Comparison of ENCODE assay signal across 8 cellular contexts in the genomic region with DNA sequence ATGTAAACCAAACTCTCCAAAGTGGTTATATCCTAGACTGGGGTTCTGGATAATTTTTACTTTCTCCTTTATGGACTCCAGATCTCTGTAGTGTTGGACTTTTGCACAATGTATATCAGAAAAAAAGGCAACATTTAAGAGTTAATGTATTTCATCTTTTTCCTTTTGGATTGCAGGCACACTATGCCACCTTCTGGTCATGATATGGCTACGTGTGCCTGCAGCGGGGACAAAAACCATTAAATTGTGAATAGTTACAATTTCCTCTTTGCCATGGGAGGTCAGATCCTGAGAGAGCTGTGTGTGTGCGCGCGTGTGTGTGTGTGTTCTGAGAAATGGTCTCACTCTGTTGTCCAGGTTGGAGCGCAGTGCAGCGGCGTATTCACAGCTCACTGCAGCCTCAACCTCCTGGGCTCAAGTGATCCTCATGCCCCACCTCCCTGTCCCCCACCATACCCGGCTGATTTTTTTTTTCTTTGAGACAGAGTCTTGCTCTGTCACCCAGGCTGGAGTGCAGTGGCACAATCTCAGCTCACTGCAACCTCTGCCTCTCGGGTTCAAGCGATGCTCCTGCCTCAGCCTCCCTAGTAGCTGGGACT. TPM values are rescaled to one million over a fixed set of nuclear protein-coding genes. Genes with fewer than 3 reads are reported as not detected.
DNase-seq lines count a peak whose midpoint lies in the region; ATAC-seq and TF ChIP-seq lines count a peak whose summit lies in the region.

No MANE protein-coding gene starts in this region.

- H2BK20ac ChIP-seq in H9 (ENCODE audit: low read depth, low read length, poor library complexity, severe bottlenecking) = no peak overlapping the region

- no peak overlapping the region for H2BK120ac ChIP-seq in H9 (ENCODE audit: low read depth, low read length, poor library complexity, severe bottlenecking)

- no peaks in the 10 kb centered on the region for H3K27me3 ChIP-seq in H9 (ENCODE audit: insufficient read depth, low read length)
- H3K27me3 ChIP-seq in SU-DHL-6 (ENCODE audit: low read length) = no peaks in the 10 kb centered on the region

- no peaks in the 10 kb centered on the region for H3K9me3 Mint-ChIP-seq in H9

- H3K4me3 ChIP-seq in SU-DHL-6 (ENCODE audit: insufficient read depth, low read length, poor library complexity, severe bottlenecking) = no peak overlapping the region

- H3K79me1 ChIP-seq in H9 (ENCODE audit: insufficient read depth, low read depth, low read length, poor library complexity, severe bottlenecking) = no peaks in the 10 kb centered on the region

- no peak overlapping the region for H3K27ac ChIP-seq in H9 (ENCODE audit: insufficient read length, low read depth, low read length)
- no peak overlapping the region for H3K27ac ChIP-seq in SU-DHL-6 (ENCODE audit: low read depth, low read length)

- H3K4me3 Mint-ChIP-seq in H9 = no peak overlapping the region

- peak; percentile 50 for TF ChIP-seq CTCF in H9 (conservative IDR thresholded peaks at IDR 0.05)
- TF ChIP-seq CTCF in SU-DHL-6 (IDR thresholded peaks at IDR 0.05; ENCODE audit: insufficient read depth, low read length, poor library complexity, severe bottlenecking) = peak; percentile 12

- H2AK5ac ChIP-seq in H9 (ENCODE audit: insufficient read length, low read length) = no peak overlapping the region

- no peak overlapping the region for H3K18ac ChIP-seq in H9 (ENCODE audit: insufficient read length, low read depth, low read length)

- H4K20me1 ChIP-seq in H9 (ENCODE audit: control insufficient read depth, insufficient read depth, insufficient read length) (no peaks in the 10 kb centered on the region), SU-DHL-6 (ENCODE audit: low read depth, low read length) (no peaks in the 10 kb centered on the region)

- no peaks in the 10 kb centered on the region for H3K23me2 ChIP-seq in H9 (ENCODE audit: insufficient read length, low read depth, low read length, poor library complexity, severe bottlenecking)

- H3K27ac Mint-ChIP-seq in H9 = peak overlapping the region in 1 of 3 experiments; percentile 39; a peak in 1 of 7 replicates

- no peak overlapping the region for H3T11ph ChIP-seq in H9 (ENCODE audit: low read length)

- H3K9me2 ChIP-seq in SU-DHL-6 (replicated peaks; ENCODE audit: insufficient read depth, low read length) = no peaks in the 10 kb centered on the region

- DNase-seq in CD1c-positive myeloid dendritic cell (ENCODE audit: extremely low spot score) = peak; percentile 64
- DNase-seq in H9 = no peak
- peak; percentile 28 for DNase-seq in glomerular visceral epithelial cell (ENCODE audit: extremely low spot score)
- DNase-seq in activated CD4-positive, CD25-positive, alpha-beta regulatory T cell (lab: John Stamatoyannopoulos, UW) = no peak
- no peak for DNase-seq in HK-2 (ENCODE audit: unreplicated experiment)

- H3K23ac ChIP-seq in H9 (ENCODE audit: insufficient read length, low read depth, low read length) = no peak overlapping the region

- no peaks in the 10 kb centered on the region for H3K36me3 ChIP-seq in SU-DHL-6 (ENCODE audit: low read length)

- no peaks in the 10 kb centered on the region for H3F3A ChIP-seq in SU-DHL-6 (ENCODE audit: insufficient read depth)

- H3K79me2 ChIP-seq in H9 (ENCODE audit: insufficient read depth, low read length) = no peaks in the 10 kb centered on the region
- peaks cover 2% of the 10 kb centered on the region for H3K79me2 ChIP-seq in SU-DHL-6 (ENCODE audit: insufficient read depth, low read length)

- 0 out of 4 replicates have a peak, but pooled peaks cover 4% of the 10 kb centered on the region in 2 experiments for H3K4me1 Mint-ChIP-seq in H9

- no peak overlapping the region for H3K56ac ChIP-seq in H9 (ENCODE audit: insufficient read length, low read depth, low read length)

- no peak overlapping the region for H2BK15ac ChIP-seq in H9 (ENCODE audit: low read depth, low read length)

- H4K91ac ChIP-seq in H9 (ENCODE audit: insufficient read length, low read depth, low read length) = no peak overlapping the region

- H3K14ac ChIP-seq in H9 (ENCODE audit: insufficient read depth, low read length) = no peak overlapping the region

- H3K9ac ChIP-seq in H9 (ENCODE audit: extremely low read depth, insufficient read length, low read length) (no peak overlapping the region), SU-DHL-6 (ENCODE audit: low read length) (no peak overlapping the region)

- H3K36me3 Mint-ChIP-seq in H9 (ENCODE audit: insufficient read depth in 1 of 3, low read depth in 3 of 3) = no peaks in the 10 kb centered on the region

- no peaks in the 10 kb centered on the region for H3K9me3 ChIP-seq in H9 (ENCODE audit: control insufficient read depth, low read depth, low read length)
- no peaks in the 10 kb centered on the region for H3K9me3 ChIP-seq in SU-DHL-6 (ENCODE audit: insufficient read depth, low read length)

- no CpG with 5 or more reads among the region's 11 CpGs for WGBS in H9 (ENCODE audit: extremely low coverage, insufficient read length, low lambda C conversion rate)

- H4K8ac ChIP-seq in H9 (replicated peaks; ENCODE audit: insufficient read length, low read depth, low read length) = no peak overlapping the region

- H2BK12ac ChIP-seq in H9 (ENCODE audit: insufficient read length, low read depth, low read length) = no peak overlapping the region

- H4K5ac ChIP-seq in H9 (ENCODE audit: insufficient read length, low read depth, low read length) = no peak overlapping the region

- H2BK5ac ChIP-seq in H9 (ENCODE audit: insufficient read length, low read length) = no peak overlapping the region

- no peaks in the 10 kb centered on the region; the same call in 1 of the 2 replicates for H3K27me3 Mint-ChIP-seq in H9 (ENCODE audit: low read depth)

- no peak for ATAC-seq in HG03139 (IDR thresholded peaks at IDR 0.05; ENCODE audit: unreplicated experiment)
- no peak for ATAC-seq in HG03432 (IDR thresholded peaks at IDR 0.05; ENCODE audit: unreplicated experiment)

- H2AFZ ChIP-seq in H9 (ENCODE audit: low read length) (no peak overlapping the region), SU-DHL-6 (ENCODE audit: low read depth, low read length, severe bottlenecking) (no peak overlapping the region)

- no peak overlapping the region for H3K4ac ChIP-seq in H9 (ENCODE audit: low read depth, low read length)

- H3K4me2 ChIP-seq in H9 (ENCODE audit: insufficient read depth, insufficient read length, low read length) (no peak overlapping the region), SU-DHL-6 (ENCODE audit: low read depth, low read length, poor library complexity, severe bottlenecking) (no peak overlapping the region)

- H3K4me1 ChIP-seq in H9 (ENCODE audit: insufficient read depth, low read length) = no peaks in the 10 kb centered on the region

RNA-seq across cellular contexts. Expression of a gene that starts 4.3 kb away (rescaled TPM):
- total RNA-seq in H9 (2021) = 24.5 and 24.8 TPM in 2 replicates

RNA-seq across cellular contexts. Expression of a gene that starts 10.6 kb away (rescaled TPM):
- total RNA-seq in H9 (2021) = 0.15 and 0.35 TPM in 2 replicates

RNA-seq across cellular contexts. Expression of a gene that starts 42.8 kb away (rescaled TPM):
- total RNA-seq in H9 (2021) = not detected in 2 replicates

RNA-seq across cellular contexts. Expression of a gene that starts 47.5 kb away (rescaled TPM):
- total RNA-seq in H9 (2021) = 0.35 and 0.66 TPM in 2 replicates

RNA-seq across cellular contexts. Expression of a gene that starts 55.0 kb away (rescaled TPM):
- not detected in 2 replicates for total RNA-seq in H9 (2021)

Comparison
In these comparisons a context has a peak if more than half of its experiments do, and no peak if none do; other contexts are left out.
1. DNase-seq: peak in CD1c-positive myeloid dendritic cell (single experiment) and glomerular visceral epithelial cell (single experiment); none in H9 (single experiment), activated CD4-positive, CD25-positive, alpha-beta regulatory T cell (0 of 4) and HK-2 (single experiment).